25 cellular contexts compared by ENCODE assay signal in the genomic region with DNA sequence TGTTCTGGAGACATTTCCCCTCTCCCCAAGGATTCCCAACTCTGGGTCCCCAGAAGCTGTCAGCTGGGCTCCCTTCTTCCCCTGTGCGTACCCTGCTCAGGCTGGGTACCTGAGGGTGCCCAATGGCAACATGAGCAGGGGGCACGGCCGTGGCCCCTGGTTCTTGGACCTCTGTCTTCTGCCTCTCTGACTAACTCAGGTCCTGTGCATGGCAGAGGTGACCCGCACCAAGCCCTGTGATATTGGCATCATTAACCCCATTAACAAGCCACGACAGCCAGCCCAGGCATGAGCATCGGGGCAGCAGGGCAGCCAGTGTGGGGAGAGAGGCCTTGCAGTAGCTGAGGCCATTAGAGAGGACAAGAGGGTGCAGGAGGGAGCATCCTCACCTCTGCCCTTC. TPM values are rescaled to one million over a fixed set of nuclear protein-coding genes. Genes with fewer than 3 reads are reported as not detected.
"Had no signal": no experiment of that assay in that cellular context is flagged by ENCODE, and none has a peak within 500 bp of the region (broad histone marks: within the 10 kb centered on the region; RNA-seq: fewer than 3 reads in every experiment).

No MANE protein-coding gene starts in this region.

- H3K9ac ChIP-seq: parathyroid adenoma had no signal

- H3K27ac ChIP-seq: dorsolateral prefrontal cortex, epithelial cell of prostate, gastrocnemius medialis, hepatocyte, parathyroid adenoma, sigmoid colon, suprapubic skin, transverse colon, vagina had no signal

- H3K27me3 ChIP-seq: gastrocnemius medialis, hepatocyte, transverse colon, vagina had no signal

- H3K36me3 ChIP-seq: gastrocnemius medialis, sigmoid colon, suprapubic skin, transverse colon, vagina had no signal

- H3K4me3 ChIP-seq: dorsolateral prefrontal cortex, gastrocnemius medialis, hepatocyte, mucosa of descending colon, sigmoid colon, suprapubic skin, transverse colon, vagina had no signal

- FAIRE-seq: colon had no signal

- H3K9me3 ChIP-seq: gastrocnemius medialis, mucosa of descending colon, sigmoid colon, suprapubic skin, transverse colon, vagina had no signal

- DNase-seq: effector CD4-positive, alpha-beta T cell; foreskin fibroblast; gastrocnemius medialis; left colon; mesenchymal stem cell; naive B cell; sigmoid colon; stimulated activated CD4-positive, alpha-beta T cell treated with anti-CD3 and anti-CD28 coated beads, Interleukin-4, amount 100 ng/mL, for 4 hours; stimulated activated naive CD4-positive, alpha-beta T cell; stimulated activated naive CD8-positive, alpha-beta T cell treated with anti-CD3 and anti-CD28 coated beads, Interleukin-15, amount 100 ng/mL, for 72 hours; transverse colon had no signal

- ATAC-seq: esophagus mucosa; gastrocnemius medialis; left colon; mucosa of descending colon; natural killer cell treated with Interleukin-12 subunit alpha and Interleukin-12 subunit beta and Interleukin-15 and Interleukin-18, amount 100 ng/mL, for 72 hours; stimulated activated naive CD8-positive, alpha-beta T cell treated with anti-CD3 and anti-CD28 coated beads, Interleukin-15, amount 100 ng/mL, for 72 hours had no signal

- H3K4me1 ChIP-seq: gastrocnemius medialis, parathyroid adenoma, sigmoid colon, suprapubic skin, transverse colon, vagina had no signal

RNA-seq across cellular contexts. Expression of a gene that starts 28.4 kb away (rescaled TPM):
- total RNA-seq: esophagus mucosa; gastrocnemius medialis; glomerular endothelial cell; left colon; lung microvascular endothelial cell; mucosa of descending colon; natural killer cell treated with Interleukin-12 subunit alpha and Interleukin-12 subunit beta and Interleukin-15 and Interleukin-18, amount 100 ng/mL, for 72 hours; osteoblast; sigmoid colon; suprapubic skin; transverse colon; ureter; vagina had no signal
- polyA plus RNA-seq: sigmoid colon had no signal

RNA-seq across cellular contexts. Expression of a gene that starts 49.2 kb away (rescaled TPM):
- total RNA-seq: hepatocyte; natural killer cell treated with Interleukin-12 subunit alpha and Interleukin-12 subunit beta and Interleukin-15 and Interleukin-18, amount 100 ng/mL, for 72 hours had no signal
- polyA plus RNA-seq: hepatocyte had no signal
